Comparison of ENCODE assay signal across 8 cellular contexts in genomic region chr5:15008476-15008875, GRCh38.
DNase-seq lines count a peak whose midpoint lies in the region; ATAC-seq and TF ChIP-seq lines count a peak whose summit lies in the region.

No MANE protein-coding gene starts in this region.

- H3K4me3 Mint-ChIP-seq in activated CD4-positive, alpha-beta memory T cell treated with anti-CD3 and anti-CD28 coated beads for 36 hours: no peak overlapping the region

- no peaks in the 10 kb centered on the region for H3K36me3 ChIP-seq in esophagus muscularis mucosa

- DNase-seq in DMS153 (lab: John Stamatoyannopoulos, UW) (peak; percentile 96), NCI-H69 (lab: John Stamatoyannopoulos, UW) (peak; percentile 94), esophagus muscularis mucosa (ENCODE audit: extremely low spot score) (peak; percentile 97), non-pigmented ciliary epithelial cell (ENCODE audit: low read depth) (peak; percentile 96), NCI-H2107 (lab: John Stamatoyannopoulos, UW) (no peak), NCI-H2227 (lab: John Stamatoyannopoulos, UW; ENCODE audit: unreplicated experiment) (no peak)
- no peak for DNase-seq in activated CD4-positive, alpha-beta memory T cell treated with anti-CD3 and anti-CD28 coated beads for 36 hours
- DNase-seq in stimulated activated naive CD8-positive, alpha-beta T cell treated with anti-CD3 and anti-CD28 coated beads, Interleukin-15, Interleukin-2, amounts not matched to agents 100 U/mL and 50 U/mL, for 24 hours: no peak

- H3K4me1 Mint-ChIP-seq in activated CD4-positive, alpha-beta memory T cell treated with anti-CD3 and anti-CD28 coated beads for 36 hours (ENCODE audit: low read depth): no peaks in the 10 kb centered on the region

- 29% methylated on average over 7 of the region's 8 CpGs for WGBS in esophagus muscularis mucosa

- no peak overlapping the region for H3K27ac Mint-ChIP-seq in activated CD4-positive, alpha-beta memory T cell treated with anti-CD3 and anti-CD28 coated beads for 36 hours

- no peaks in the 10 kb centered on the region for H3K9me3 ChIP-seq in esophagus muscularis mucosa

- H3K9me3 Mint-ChIP-seq in activated CD4-positive, alpha-beta memory T cell treated with anti-CD3 and anti-CD28 coated beads for 36 hours: no peaks in the 10 kb centered on the region

- peaks cover 25 to 33% (median 31%) of the 10 kb centered on the region in 4 donors for H3K4me1 ChIP-seq in esophagus muscularis mucosa

- no peak for TF ChIP-seq POLR2A in esophagus muscularis mucosa (IDR thresholded peaks at IDR 0.05; ENCODE audit: low read depth)

- no peak for TF ChIP-seq CTCF in esophagus muscularis mucosa (IDR thresholded peaks at IDR 0.05)

- peak; percentile 77 for TF ChIP-seq EP300 in esophagus muscularis mucosa (IDR thresholded peaks at IDR 0.05)

- H3K27me3 Mint-ChIP-seq in activated CD4-positive, alpha-beta memory T cell treated with anti-CD3 and anti-CD28 coated beads for 36 hours: no peaks in the 10 kb centered on the region

- ATAC-seq in stimulated activated naive CD8-positive, alpha-beta T cell treated with anti-CD3 and anti-CD28 coated beads, Interleukin-15, Interleukin-2, amounts not matched to agents 100 U/mL and 50 U/mL, for 24 hours: no peak

- no peak overlapping the region for H3K4me3 ChIP-seq in esophagus muscularis mucosa

- no peaks in the 10 kb centered on the region for H3K36me3 Mint-ChIP-seq in activated CD4-positive, alpha-beta memory T cell treated with anti-CD3 and anti-CD28 coated beads for 36 hours

- no peaks in the 10 kb centered on the region for H3K27me3 ChIP-seq in esophagus muscularis mucosa

- intact Hi-C loops in esophagus muscularis mucosa (cut with DNase I): no loop called here
- intact Hi-C loops in activated CD4-positive, alpha-beta memory T cell treated with anti-CD3 and anti-CD28 coated beads for 36 hours (cut with micrococcal nuclease): no loop called here

- CTCF ChIA-PET in activated CD4-positive, alpha-beta memory T cell treated with anti-CD3 and anti-CD28 coated beads for 36 hours (lab: Charles Lee): interaction anchor here (1.7 to 7.5 kb wide), 3 partner anchors 16 to 283 kb away, joined by 6 to 171 read pairs (median 10); no protein-coding TSS in a partner anchor

- H3K27ac ChIP-seq in esophagus muscularis mucosa (replicated peaks in 1 of 4): peak overlapping the region; percentile 52 to 76 (median 68)

- POLR2A ChIA-PET in activated CD4-positive, alpha-beta memory T cell treated with anti-CD3 and anti-CD28 coated beads for 36 hours (lab: Charles Lee): no interaction called here

Comparison
In these comparisons a context has a peak if more than half of its experiments do, and no peak if none do; other contexts are left out.
1. DNase-seq: peak in DMS153 (single experiment), NCI-H69 (single experiment), esophagus muscularis mucosa (single experiment) and non-pigmented ciliary epithelial cell (single experiment); none in activated CD4-positive, alpha-beta memory T cell treated with anti-CD3 and anti-CD28 coated beads for 36 hours (single experiment), stimulated activated naive CD8-positive, alpha-beta T cell treated with anti-CD3 and anti-CD28 coated beads, Interleukin-15, Interleukin-2, amounts not matched to agents 100 U/mL and 50 U/mL, for 24 hours (single experiment), NCI-H2107 (single experiment) and NCI-H2227 (single experiment).